ENCODE assay signal across 8 cellular contexts in the genomic region with DNA sequence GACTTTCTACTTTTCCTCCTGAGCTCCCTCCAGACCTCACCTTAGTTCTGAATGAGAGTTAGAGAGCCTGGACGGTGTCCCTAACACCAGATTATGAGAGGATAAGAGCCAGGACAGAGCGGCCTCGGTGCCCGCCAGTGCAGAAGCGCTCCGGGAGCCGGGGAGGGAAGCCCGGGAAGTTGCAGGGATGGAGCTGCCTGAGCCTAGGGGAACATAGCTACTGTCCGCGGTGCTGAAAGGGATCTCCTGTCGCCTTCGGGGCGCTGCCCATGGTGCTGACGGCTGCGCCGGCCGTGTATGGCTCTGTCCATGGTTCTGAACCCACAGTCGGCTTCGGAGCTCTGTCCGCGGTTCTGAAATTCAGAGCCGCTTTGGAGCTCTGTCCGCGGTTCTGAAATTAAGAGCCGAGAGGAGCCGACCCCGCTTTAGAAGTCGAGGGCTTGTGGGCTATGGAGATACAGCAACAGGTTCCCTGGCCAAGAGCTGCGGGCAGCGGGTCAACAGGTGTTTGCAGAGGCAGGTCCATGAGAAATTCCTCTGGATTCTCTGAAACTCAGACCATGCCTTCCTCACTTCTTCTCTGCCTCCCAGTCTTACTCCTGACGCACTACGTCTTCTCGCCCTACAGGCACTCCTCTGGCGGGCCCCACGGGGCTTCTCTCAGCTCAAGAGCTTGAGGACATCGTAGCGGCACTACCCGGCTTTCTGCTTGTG. TPM values are rescaled to one million over a fixed set of nuclear protein-coding genes. Genes with fewer than 3 reads are reported as not detected.
DNase-seq lines count a peak whose midpoint lies in the region; ATAC-seq and TF ChIP-seq lines count a peak whose summit lies in the region.

No MANE protein-coding gene starts in this region.

- peaks cover 15% of the 10 kb centered on the region for H3K4me1 ChIP-seq in SJSA1 (replicated peaks)
- H3K4me1 ChIP-seq in neural progenitor cell: peaks cover 16% of the 10 kb centered on the region

- H3K27me3 ChIP-seq in SJSA1 (replicated peaks) (no peaks in the 10 kb centered on the region), neural progenitor cell (peaks cover 37% of the 10 kb centered on the region)

- H3K4me3 Mint-ChIP-seq in Calu3 (ENCODE audit: low read depth, unreplicated experiment) (no peak overlapping the region), neural progenitor cell (peak overlapping the region; percentile 41)
- no peak overlapping the region for H3K4me3 Mint-ChIP-seq in stimulated activated naive CD8-positive, alpha-beta T cell treated with anti-CD3 and anti-CD28 coated beads, Interleukin-15, amount 100 ng/mL, for 72 hours

- ATAC-seq in HG03108 (IDR thresholded peaks at IDR 0.05; ENCODE audit: unreplicated experiment): peak; percentile 65
- peak; percentile 67 for ATAC-seq in stimulated activated naive CD8-positive, alpha-beta T cell treated with anti-CD3 and anti-CD28 coated beads, Interleukin-15, amount 100 ng/mL, for 72 hours

- H3K4me1 Mint-ChIP-seq in Calu3 (ENCODE audit: low read depth, unreplicated experiment) (peaks cover 21% of the 10 kb centered on the region), neural progenitor cell (peaks cover 28% of the 10 kb centered on the region)
- H3K4me1 Mint-ChIP-seq in stimulated activated naive CD8-positive, alpha-beta T cell treated with anti-CD3 and anti-CD28 coated beads, Interleukin-15, amount 100 ng/mL, for 72 hours: peaks cover 36% of the 10 kb centered on the region

- no peak overlapping the region for H3K27ac Mint-ChIP-seq in Calu3 (ENCODE audit: unreplicated experiment)
- no peak overlapping the region for H3K27ac Mint-ChIP-seq in neural progenitor cell
- H3K27ac Mint-ChIP-seq in stimulated activated naive CD8-positive, alpha-beta T cell treated with anti-CD3 and anti-CD28 coated beads, Interleukin-15, amount 100 ng/mL, for 72 hours: no peak overlapping the region

- peaks cover 12% of the 10 kb centered on the region for H3K36me3 Mint-ChIP-seq in Calu3 (ENCODE audit: insufficient read depth, unreplicated experiment)
- peaks cover 4% of the 10 kb centered on the region for H3K36me3 Mint-ChIP-seq in neural progenitor cell

- no TSS peak for BruUV-seq in Calu3 (replicated peaks; lab: Mats Ljungman, UMichigan)

- H3K27me3 Mint-ChIP-seq in Calu3 (ENCODE audit: unreplicated experiment) (peaks cover 73% of the 10 kb centered on the region), neural progenitor cell (ENCODE audit: insufficient read depth, low read depth) (peaks cover 41% of the 10 kb centered on the region)
- peaks cover 50% of the 10 kb centered on the region for H3K27me3 Mint-ChIP-seq in stimulated activated naive CD8-positive, alpha-beta T cell treated with anti-CD3 and anti-CD28 coated beads, Interleukin-15, amount 100 ng/mL, for 72 hours

- no peak overlapping the region for H3K27ac ChIP-seq in SJSA1
- H3K27ac ChIP-seq in neural progenitor cell: no peak overlapping the region

- CTCF ChIA-PET in Calu3 (lab: Charles Lee): interaction anchor here (0.7 to 1.0 kb wide), 3 partner anchors 12 to 257 kb away, joined by 3 to 6 read pairs (median 6); a partner anchor contains a TSS

- H3K4me3 ChIP-seq in SJSA1 (no peak overlapping the region), fibroblast of villous mesenchyme (ENCODE audit: low read depth, low read length) (no peak overlapping the region), neural progenitor cell (no peak overlapping the region)

- intact Hi-C loops in Calu3 (cut with micrococcal nuclease; ENCODE audit: unreplicated experiment): no loop called here

- H3K36me3 ChIP-seq in SJSA1 (peaks cover 45% of the 10 kb centered on the region), neural progenitor cell (no peaks in the 10 kb centered on the region)

- H3K4me2 ChIP-seq in neural progenitor cell: peak overlapping the region; percentile 72

- peaks cover 56% of the 10 kb centered on the region for H4K20me1 ChIP-seq in neural progenitor cell (ENCODE audit: low read depth)

- H3K9ac ChIP-seq in neural progenitor cell: no peak overlapping the region

- no peaks in the 10 kb centered on the region for H3K9me3 Mint-ChIP-seq in Calu3 (ENCODE audit: low read depth, unreplicated experiment)
- H3K9me3 Mint-ChIP-seq in neural progenitor cell: no peaks in the 10 kb centered on the region
- H3K9me3 Mint-ChIP-seq in stimulated activated naive CD8-positive, alpha-beta T cell treated with anti-CD3 and anti-CD28 coated beads, Interleukin-15, amount 100 ng/mL, for 72 hours: peaks cover 0 to 28% of the 10 kb centered on the region in 2 donors

- H2AFZ ChIP-seq in neural progenitor cell (replicated peaks): no peak overlapping the region

- peaks cover 9% of the 10 kb centered on the region for H3F3A ChIP-seq in neural progenitor cell (ENCODE audit: low read depth)

- H3K9me3 ChIP-seq in SJSA1 (replicated peaks) (peaks cover 7% of the 10 kb centered on the region), neural progenitor cell (ENCODE audit: low read depth) (no peaks in the 10 kb centered on the region)

- TF ChIP-seq CTCF in Calu3 (IDR thresholded peaks at IDR 0.05; ENCODE audit: unreplicated experiment): no peak
- no peak for TF ChIP-seq CTCF in fibroblast of villous mesenchyme (IDR thresholded peaks at IDR 0.05; ENCODE audit: insufficient read depth, low read depth, low read length)
- no peak for TF ChIP-seq CTCF in neural progenitor cell (IDR thresholded peaks at IDR 0.05)

- DNase-seq in Calu3 (peak; percentile 83), SJSA1 (ENCODE audit: low read depth in 1 of 2, low spot score in 2 of 2) (peak; percentile 89 to 94), activated gamma-delta T cell (lab: John Stamatoyannopoulos, UW) (peak; percentile 65), fibroblast of villous mesenchyme (ENCODE audit: low read depth) (peak; percentile 93), neural progenitor cell (ENCODE audit: low spot score) (peak; percentile 97), SHP77 treated with DMSO at 0.1 percent for 48 hours (lab: John Stamatoyannopoulos, UW) (no peak)
- DNase-seq in stimulated activated naive CD8-positive, alpha-beta T cell treated with anti-CD3 and anti-CD28 coated beads, Interleukin-15, amount 100 ng/mL, for 72 hours: peak; percentile 86 to 90

- no peaks in the 10 kb centered on the region for H3K79me2 ChIP-seq in neural progenitor cell (ENCODE audit: low read depth)

RNA-seq across cellular contexts. Expression of a gene that starts 0.8 kb away (rescaled TPM):
- total RNA-seq in Calu3 (2022): not detected in 2 replicates
- total RNA-seq in SJSA1 (2014; rRNA removed; shearing (Covaris generic)): 1.3 and 2.2 TPM in 2 replicates
- total RNA-seq in fibroblast of villous mesenchyme: 0.32 TPM in 1 of 2 replicates, not detected in the other
- total RNA-seq in neural progenitor cell (ENCODE audit: low replicate concordance): 0.65 TPM in 1 of 2 replicates, not detected in the other

RNA-seq across cellular contexts. Expression of a gene that starts 17.0 kb away (rescaled TPM):
- total RNA-seq in Calu3 (2022) (76.1 and 79.6 TPM in 2 replicates), fibroblast of villous mesenchyme (38.0 and 46.7 TPM in 2 replicates), neural progenitor cell (ENCODE audit: low replicate concordance) (82.0 and 131 TPM in 2 replicates)
- total RNA-seq in SJSA1 (2014; rRNA removed; shearing (Covaris generic)): 186 and 201 TPM in 2 replicates

RNA-seq across cellular contexts. Expression of a gene that starts 45.1 kb away (rescaled TPM):
- total RNA-seq in Calu3 (2022) (7.6 and 8.1 TPM in 2 replicates), fibroblast of villous mesenchyme (10.8 and 13.2 TPM in 2 replicates), neural progenitor cell (ENCODE audit: low replicate concordance) (2.7 and 9.1 TPM in 2 replicates)
- total RNA-seq in SJSA1 (2014; rRNA removed; shearing (Covaris generic)): 7.0 and 11.1 TPM in 2 replicates

RNA-seq across cellular contexts. Expression of a gene that starts 50.1 kb away (rescaled TPM):
- total RNA-seq in Calu3 (2022) (37.7 and 40.4 TPM in 2 replicates), fibroblast of villous mesenchyme (0.64 and 0.86 TPM in 2 replicates), neural progenitor cell (ENCODE audit: low replicate concordance) (6.9 and 15.3 TPM in 2 replicates)
- total RNA-seq in SJSA1 (2014; rRNA removed; shearing (Covaris generic)): not detected in 2 replicates

RNA-seq across cellular contexts. Expression of a gene that starts 58.6 kb away (rescaled TPM):
- 57.4 and 58.0 TPM in 2 replicates for total RNA-seq in Calu3 (2022)
- 140 and 146 TPM in 2 replicates for total RNA-seq in SJSA1 (2014; rRNA removed; shearing (Covaris generic))
- total RNA-seq in fibroblast of villous mesenchyme: 67.6 and 70.4 TPM in 2 replicates
- total RNA-seq in neural progenitor cell (ENCODE audit: low replicate concordance): 41.3 and 70.1 TPM in 2 replicates
